ENCODE assay signal across 21 cellular contexts in the genomic region with DNA sequence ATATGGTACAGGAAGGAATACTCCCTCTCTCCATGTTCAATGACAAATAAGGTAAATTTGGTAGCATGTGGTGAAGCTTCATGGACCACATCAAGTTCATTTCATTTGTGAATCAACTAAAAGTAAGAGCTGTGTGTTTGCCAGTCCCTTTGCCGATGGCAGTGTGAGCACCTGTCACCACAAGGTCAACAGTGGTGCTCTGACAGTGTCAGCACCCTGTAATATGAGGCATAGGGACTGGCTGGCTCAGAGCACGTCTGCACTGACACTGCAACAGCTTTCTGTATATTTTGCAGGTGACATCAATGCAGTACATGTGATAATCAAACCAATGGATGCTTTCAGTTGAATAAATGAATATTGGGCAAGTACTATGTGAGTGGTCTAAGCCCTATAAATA.
"Had no signal": no experiment of that assay in that cellular context is flagged by ENCODE, and none has a peak within 500 bp of the region (broad histone marks: within the 10 kb centered on the region; RNA-seq: fewer than 3 reads in every experiment).

No MANE protein-coding gene starts in this region.

- H3K27me3 Mint-ChIP-seq: activated CD4-positive, alpha-beta T cell treated with anti-CD3 and anti-CD28 coated beads for 36 hours; activated naive CD4-positive, alpha-beta T cell treated with anti-CD3 and anti-CD28 coated beads, Interleukin-2, amount 50 U/mL, for 24 hours; dendritic cell treated with granulocyte-macrophage colony-stimulating factor and Interleukin-4, amounts not matched to agents 40 ng/mL and 50 ng/mL, for 4 days; stimulated activated naive B cell treated with anti-CD40 and anti-IgM and Interleukin-4, amounts not matched to agents 10 μg/mL and 1 μg/mL and 100 μg/mL, for 72 hours had no signal

- ATAC-seq: activated CD4-positive, alpha-beta T cell treated with anti-CD3 and anti-CD28 coated beads for 36 hours; gastroesophageal sphincter; heart left ventricle; stimulated activated naive B cell treated with anti-CD40 and anti-IgM and Interleukin-4, amounts not matched to agents 10 μg/mL and 1 μg/mL and 100 μg/mL, for 72 hours; WTC11 had no signal

- FAIRE-seq: bronchial epithelial cell, endothelial cell of umbilical vein, TTC549 had no signal

- H3K4me1 Mint-ChIP-seq: activated CD4-positive, alpha-beta T cell treated with anti-CD3 and anti-CD28 coated beads for 36 hours; activated naive CD4-positive, alpha-beta T cell treated with anti-CD3 and anti-CD28 coated beads, Interleukin-2, amount 50 U/mL, for 24 hours; stimulated activated naive B cell treated with anti-CD40 and anti-IgM and Interleukin-4, amounts not matched to agents 10 μg/mL and 1 μg/mL and 100 μg/mL, for 72 hours had no signal

- H3K9me3 Mint-ChIP-seq: dendritic cell treated with granulocyte-macrophage colony-stimulating factor and Interleukin-4, amounts not matched to agents 40 ng/mL and 50 ng/mL, for 4 days; nephron progenitor cell had no signal

- H3K27ac Mint-ChIP-seq: activated CD4-positive, alpha-beta T cell treated with anti-CD3 and anti-CD28 coated beads for 36 hours; activated naive CD4-positive, alpha-beta T cell treated with anti-CD3 and anti-CD28 coated beads, Interleukin-2, amount 50 U/mL, for 24 hours; dendritic cell treated with granulocyte-macrophage colony-stimulating factor and Interleukin-4, amounts not matched to agents 40 ng/mL and 50 ng/mL, for 4 days; nephron progenitor cell; stimulated activated naive B cell treated with anti-CD40 and anti-IgM and Interleukin-4, amounts not matched to agents 10 μg/mL and 1 μg/mL and 100 μg/mL, for 72 hours; WTC11 had no signal

- DNase-seq: activated CD4-positive, alpha-beta T cell treated with anti-CD3 and anti-CD28 coated beads for 36 hours; activated CD4-positive, alpha-beta T cell treated with anti-CD3 and anti-CD28 coated beads, Interleukin-2, amount 50 U/mL, for 48 hours; activated gamma-delta T cell; effector CD8-positive, alpha-beta T cell; heart left ventricle; left ventricle myocardium inferior; mammary epithelial cell; midbrain; nephron progenitor cell; nucleus accumbens; posterior cingulate gyrus; retina; stimulated activated naive B cell treated with anti-CD40 and anti-IgM and Interleukin-4, amounts not matched to agents 10 μg/mL and 1 μg/mL and 100 μg/mL, for 72 hours; thyroid gland had no signal

- H3K36me3 Mint-ChIP-seq: activated naive CD4-positive, alpha-beta T cell treated with anti-CD3 and anti-CD28 coated beads, Interleukin-2, amount 50 U/mL, for 24 hours; stimulated activated naive B cell treated with anti-CD40 and anti-IgM and Interleukin-4, amounts not matched to agents 10 μg/mL and 1 μg/mL and 100 μg/mL, for 72 hours; WTC11 had no signal

- H3K4me3 Mint-ChIP-seq: activated CD4-positive, alpha-beta T cell treated with anti-CD3 and anti-CD28 coated beads for 36 hours; activated naive CD4-positive, alpha-beta T cell treated with anti-CD3 and anti-CD28 coated beads, Interleukin-2, amount 50 U/mL, for 24 hours; dendritic cell treated with granulocyte-macrophage colony-stimulating factor and Interleukin-4, amounts not matched to agents 40 ng/mL and 50 ng/mL, for 4 days; nephron progenitor cell; stimulated activated naive B cell treated with anti-CD40 and anti-IgM and Interleukin-4, amounts not matched to agents 10 μg/mL and 1 μg/mL and 100 μg/mL, for 72 hours; WTC11 had no signal
